In genomic region chr3:10551821-10552630, GRCh38 we compare ENCODE assay signal across 8 cellular contexts. TPM values are rescaled to one million over a fixed set of nuclear protein-coding genes. Genes with fewer than 3 reads are reported as not detected.
A peak's percentile ranks its signal among the peaks of the same experiment; 100 is the strongest.
DNase-seq lines count a peak whose midpoint lies in the region; ATAC-seq, FAIRE-seq and TF ChIP-seq lines count a peak whose summit lies in the region.

No MANE protein-coding gene starts in this region.

- H3K4ac ChIP-seq in IMR-90 (ENCODE audit: low read depth, low read length) = no peak overlapping the region

- WGBS in IMR-90 (ENCODE audit: extremely low coverage in 2 of 2, insufficient read length in 1 of 2), 2 experiments = 67% methylated on average over 8 of the region's 19 CpGs; no CpG with 5 or more reads in 1 of the 2 experiments

- H3K27me3 ChIP-seq in IMR-90 (ENCODE audit: control insufficient read depth, insufficient read depth, low read length) = peaks cover 8% of the 10 kb centered on the region

- H4K5ac ChIP-seq in IMR-90 (ENCODE audit: low read depth, low read length) = no peak overlapping the region

- FAIRE-seq in D721Med (lab: Jason Lieb, UNC) = no peak

- CTCF ChIA-PET in IMR-90 (lab: Yijun Ruan, JAX) = no interaction called here

- intact Hi-C loops in IMR-90 (cut with micrococcal nuclease) = no loop called here

- H3K4me1 ChIP-seq in IMR-90 (ENCODE audit: control insufficient read depth, insufficient read depth, low read length) = no peaks in the 10 kb centered on the region

- H3K18ac ChIP-seq in IMR-90 (ENCODE audit: low read depth, low read length) = no peak overlapping the region

- dilution Hi-C loops in IMR-90 (cut with HindIII; ENCODE audit: low sequenced_read_pairs, unreplicated experiment) = no loop called here

- no peak overlapping the region for H2AK9ac ChIP-seq in IMR-90 (replicated peaks; ENCODE audit: low read depth, low read length, poor library complexity)

- no peak overlapping the region for H3K4me2 ChIP-seq in IMR-90 (ENCODE audit: low read depth, low read length)

- no peak overlapping the region for H3K27ac ChIP-seq in IMR-90 (ENCODE audit: insufficient read depth, low read length)

- H4K8ac ChIP-seq in IMR-90 (ENCODE audit: low read depth in 2 of 2, low read length in 2 of 2) = no peak overlapping the region

- H3K4me3 ChIP-seq in IMR-90 (ENCODE audit: insufficient read depth, low read depth, low read length) = no peak overlapping the region

- BruUV-seq in IMR-90 (replicated peaks; lab: Mats Ljungman, UMichigan) = no TSS peak

- H2BK20ac ChIP-seq in IMR-90 (ENCODE audit: low read depth, low read length) = no peak overlapping the region

- H3K23ac ChIP-seq in IMR-90 (ENCODE audit: low read depth, low read length) = no peak overlapping the region

- TF ChIP-seq POLR2A in IMR-90 (IDR thresholded peaks at IDR 0.05; ENCODE audit: low read depth, low read length) = no peak

- no peak overlapping the region for H2BK15ac ChIP-seq in IMR-90 (ENCODE audit: low read depth, low read length)

- in situ Hi-C loops in IMR-90 (cut with MboI; ENCODE audit: low sequenced_read_pairs) = no loop called here

- no peaks in the 10 kb centered on the region for H3K36me3 ChIP-seq in IMR-90 (ENCODE audit: control insufficient read depth, insufficient read depth, low read length)

- ATAC-seq in IMR-90 (ENCODE audit: low read depth) = no peak
- no peak for ATAC-seq in GM21367 (IDR thresholded peaks at IDR 0.05; ENCODE audit: unreplicated experiment)
- ATAC-seq in HG03442 (IDR thresholded peaks at IDR 0.05; ENCODE audit: unreplicated experiment) = no peak

- no peak overlapping the region for H4K91ac ChIP-seq in IMR-90 (ENCODE audit: insufficient read depth, low read depth, low read length)

- no peak overlapping the region for H3K14ac ChIP-seq in IMR-90 (replicated peaks; ENCODE audit: low read depth, low read length)

- TF ChIP-seq CTCF in IMR-90 (conservative IDR thresholded peaks at IDR 0.05; ENCODE audit: low read depth, low read length) (no peak), D721Med (IDR thresholded peaks at IDR 0.05; ENCODE audit: insufficient read depth, missing control alignments) (no peak)

- no peaks in the 10 kb centered on the region for H3K79me1 ChIP-seq in IMR-90 (ENCODE audit: low read depth in 1 of 2, low read length in 2 of 2)

- H3K9me3 ChIP-seq in IMR-90 (ENCODE audit: control insufficient read depth, insufficient read depth, low read length) = no peaks in the 10 kb centered on the region

- no peak overlapping the region for H2AK5ac ChIP-seq in IMR-90 (ENCODE audit: low read depth, low read length)

- no peak overlapping the region for H2AFZ ChIP-seq in IMR-90 (replicated peaks; ENCODE audit: low read length, poor library complexity)

- DNase-seq in AG08395 (ENCODE audit: low spot score) = peak; percentile 15
- DNase-seq in IMR-90 = peak; percentile 19
- DNase-seq in activated CD4-positive, alpha-beta T cell treated with anti-CD3 and anti-CD28 coated beads for 48 hours = peak; percentile 93
- DNase-seq in central memory CD4-positive, alpha-beta T cell = peak; percentile 52
- DNase-seq in putamen (ENCODE audit: low spot score) = peak; percentile 66
- no peak for DNase-seq in D721Med (ENCODE audit: insufficient read length, low spot score)

- no peak for TF ChIP-seq RAD21 in IMR-90 (IDR thresholded peaks at IDR 0.05; ENCODE audit: low read length)

- POLR2A ChIA-PET in IMR-90 (lab: Charles Lee; ENCODE audit: unreplicated experiment) = no interaction called here

- no peak overlapping the region for H2BK120ac ChIP-seq in IMR-90 (ENCODE audit: low read depth, low read length)

- H3K56ac ChIP-seq in IMR-90 (ENCODE audit: extremely low read depth, insufficient read depth, low read length) = no peak overlapping the region

- H4K20me1 ChIP-seq in IMR-90 (ENCODE audit: insufficient read depth, low read length) = no peaks in the 10 kb centered on the region

- H3K9ac ChIP-seq in IMR-90 (ENCODE audit: low read depth, low read length) = no peak overlapping the region

- H2BK5ac ChIP-seq in IMR-90 (ENCODE audit: low read depth, low read length, poor library complexity, severe bottlenecking) = no peak overlapping the region

- H3K9me1 ChIP-seq in IMR-90 (ENCODE audit: insufficient read depth, low read length) = no peaks in the 10 kb centered on the region

TF ChIP-seq in IMR-90, 13 proteins besides CTCF, POLR2A, EP300 and RAD21:
- TF ChIP-seq CEBPB (IDR thresholded peaks at IDR 0.05; ENCODE audit: low read depth, low read length) (no peak), FOS (IDR thresholded peaks at IDR 0.05; ENCODE audit: low read depth, low read length) (no peak), CHD1 (IDR thresholded peaks at IDR 0.05; ENCODE audit: low read depth, low read length) (no peak), RCOR1 (IDR thresholded peaks at IDR 0.05; ENCODE audit: insufficient replicate concordance, low read length) (no peak), RFX5 (IDR thresholded peaks at IDR 0.05; ENCODE audit: low read depth, low read length) (no peak), MAZ (IDR thresholded peaks at IDR 0.05; ENCODE audit: borderline replicate concordance, low read depth, low read length) (no peak), MAFK (IDR thresholded peaks at IDR 0.05; ENCODE audit: low read depth, low read length) (no peak)

RNA-seq across cellular contexts. Expression of gene ATP2B2, which starts 46.6 kb away (rescaled TPM):
- under 0.01 TPM in 1 of 2 replicates, not detected in the other for total RNA-seq in IMR-90 (2012; rRNA removed)
- 0.02 TPM in 1 of 2 replicates, not detected in the other for polyA plus RNA-seq in IMR-90 (2012; rRNA removed)
- polyA plus RNA-seq in IMR-90 (2012; cell fraction: cytosol; rRNA removed) = 0.01 TPM in 1 of 2 replicates, not detected in the other
- 0.01 TPM in 1 of 2 replicates, not detected in the other for polyA plus RNA-seq in IMR-90 (2012; cell fraction: nucleus; rRNA removed; ENCODE audit: low replicate concordance)
